1 cellular context compared by ENCODE assay signal in the genomic region with DNA sequence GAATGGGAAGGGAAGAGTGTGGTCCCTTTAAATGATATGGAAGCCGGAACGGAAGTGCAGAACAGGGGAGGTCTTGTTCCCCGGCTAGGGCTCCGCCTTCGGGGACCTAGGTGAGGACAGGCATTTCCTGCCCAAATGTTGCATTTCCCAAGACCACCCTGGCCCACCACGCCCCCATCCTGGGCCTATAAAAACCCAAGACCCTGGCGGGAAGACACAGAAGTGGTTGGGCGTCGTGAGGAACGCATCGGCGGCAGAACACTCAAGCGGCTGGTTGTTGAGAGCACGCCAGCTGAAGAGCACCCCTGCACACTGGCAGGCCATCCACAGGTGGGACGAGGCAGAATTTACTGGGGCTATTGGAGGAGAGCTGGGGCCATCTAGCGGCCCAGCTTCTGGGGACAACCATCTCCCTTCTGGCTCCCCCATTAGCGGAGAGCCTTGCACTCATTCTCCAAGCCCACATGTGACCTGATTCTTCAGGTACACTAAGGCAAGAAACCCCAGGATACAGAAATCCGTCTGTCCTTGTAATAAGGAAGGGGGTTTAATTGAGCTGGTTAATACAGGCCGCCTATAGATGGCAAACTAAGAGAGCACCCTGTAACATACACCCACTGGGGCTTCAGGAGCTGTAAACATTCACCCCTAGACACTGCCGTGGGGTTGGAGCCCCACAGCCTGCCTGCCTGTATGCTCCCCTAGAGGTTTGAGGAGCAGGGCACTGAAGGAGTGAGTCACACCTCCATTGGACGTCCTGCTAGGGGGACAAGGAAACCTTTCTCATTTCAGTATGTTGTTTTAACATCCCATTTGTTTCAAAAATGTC.
TF ChIP-seq lines count a peak whose summit lies in the region.

No MANE protein-coding gene starts in this region.

TF ChIP-seq in K562, 482 proteins besides CTCF, POLR2A, EP300 and RAD21 (continued from another document and continues in another):
- TF ChIP-seq POLR2AphosphoS5 (IDR thresholded peaks at IDR 0.05; ENCODE audit: control insufficient read depth, insufficient read depth, low read depth, low read length) (peak; percentile 92), CREB1 (IDR thresholded peaks at IDR 0.05) (no peak), CREB1 (CRISPR knock-in tag; IDR thresholded peaks at IDR 0.05) (0 out of 2 replicates have a peak, but pooled peaks have one; percentile 18), ID3 (CRISPR knock-in tag; IDR thresholded peaks at IDR 0.05) (no peak), ID3 (tag; IDR thresholded peaks at IDR 0.05) (peak; percentile 49; the same call in 1 of the 2 replicates), CREM (IDR thresholded peaks at IDR 0.05; ENCODE audit: low read depth) (peak; percentile 36; the same call in 1 of the 2 replicates), SP1 (CRISPR knock-in tag; IDR thresholded peaks at IDR 0.05) (peak; percentile 54; the same call in 1 of the 2 replicates), MAZ (CRISPR knock-in tag; conservative IDR thresholded peaks at IDR 0.05 in 1 of 2, IDR thresholded peaks at IDR 0.05 in 1 of 2) (peak; percentile 54 to 73), ATF7 (IDR thresholded peaks at IDR 0.05) (peak; percentile 43; the same call in 1 of the 2 replicates), C11orf30 (IDR thresholded peaks at IDR 0.05; ENCODE audit: low read depth) (no peak), MITF (IDR thresholded peaks at IDR 0.05) (peak; percentile 31; the same call in 1 of the 2 replicates), CTCFL (IDR thresholded peaks at IDR 0.05; ENCODE audit: borderline replicate concordance, insufficient read depth, low read depth, low read length, poor library complexity, severe bottlenecking) (peak; percentile 15), ZNF124 (CRISPR knock-in tag; IDR thresholded peaks at IDR 0.05) (no peak), IRF9 (tag; IDR thresholded peaks at IDR 0.05) (no peak), ATF4 (CRISPR knock-in tag; IDR thresholded peaks at IDR 0.05) (0 out of 2 replicates have a peak, but pooled peaks have one; percentile 11), CBFA2T3 (IDR thresholded peaks at IDR 0.05) (peak; percentile 14; the same call in 1 of the 2 replicates), L3MBTL2 (IDR thresholded peaks at IDR 0.05) (peak; percentile 94), DPF2 (IDR thresholded peaks at IDR 0.05) (0 out of 2 replicates have a peak, but pooled peaks have one; percentile 23), ZFX (CRISPR knock-in tag; IDR thresholded peaks at IDR 0.05) (peak; percentile 38; the same call in 1 of the 2 replicates)
- TF ChIP-seq, protein P1, sequence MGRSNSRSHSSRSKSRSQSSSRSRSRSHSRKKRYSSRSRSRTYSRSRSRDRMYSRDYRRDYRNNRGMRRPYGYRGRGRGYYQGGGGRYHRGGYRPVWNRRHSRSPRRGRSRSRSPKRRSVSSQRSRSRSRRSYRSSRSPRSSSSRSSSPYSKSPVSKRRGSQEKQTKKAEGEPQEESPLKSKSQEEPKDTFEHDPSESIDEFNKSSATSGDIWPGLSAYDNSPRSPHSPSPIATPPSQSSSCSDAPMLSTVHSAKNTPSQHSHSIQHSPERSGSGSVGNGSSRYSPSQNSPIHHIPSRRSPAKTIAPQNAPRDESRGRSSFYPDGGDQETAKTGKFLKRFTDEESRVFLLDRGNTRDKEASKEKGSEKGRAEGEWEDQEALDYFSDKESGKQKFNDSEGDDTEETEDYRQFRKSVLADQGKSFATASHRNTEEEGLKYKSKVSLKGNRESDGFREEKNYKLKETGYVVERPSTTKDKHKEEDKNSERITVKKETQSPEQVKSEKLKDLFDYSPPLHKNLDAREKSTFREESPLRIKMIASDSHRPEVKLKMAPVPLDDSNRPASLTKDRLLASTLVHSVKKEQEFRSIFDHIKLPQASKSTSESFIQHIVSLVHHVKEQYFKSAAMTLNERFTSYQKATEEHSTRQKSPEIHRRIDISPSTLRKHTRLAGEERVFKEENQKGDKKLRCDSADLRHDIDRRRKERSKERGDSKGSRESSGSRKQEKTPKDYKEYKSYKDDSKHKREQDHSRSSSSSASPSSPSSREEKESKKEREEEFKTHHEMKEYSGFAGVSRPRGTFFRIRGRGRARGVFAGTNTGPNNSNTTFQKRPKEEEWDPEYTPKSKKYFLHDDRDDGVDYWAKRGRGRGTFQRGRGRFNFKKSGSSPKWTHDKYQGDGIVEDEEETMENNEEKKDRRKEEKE (IDR thresholded peaks at IDR 0.05; ENCODE audit: borderline replicate concordance in 1 of 2, control insufficient read depth in 1 of 2, low read depth in 2 of 2, low read length in 1 of 2), result 0 out of 4 replicates have a peak, but pooled peaks of 1 of the 2 experiments have one; percentile 24
- TF ChIP-seq, protein P2, sequence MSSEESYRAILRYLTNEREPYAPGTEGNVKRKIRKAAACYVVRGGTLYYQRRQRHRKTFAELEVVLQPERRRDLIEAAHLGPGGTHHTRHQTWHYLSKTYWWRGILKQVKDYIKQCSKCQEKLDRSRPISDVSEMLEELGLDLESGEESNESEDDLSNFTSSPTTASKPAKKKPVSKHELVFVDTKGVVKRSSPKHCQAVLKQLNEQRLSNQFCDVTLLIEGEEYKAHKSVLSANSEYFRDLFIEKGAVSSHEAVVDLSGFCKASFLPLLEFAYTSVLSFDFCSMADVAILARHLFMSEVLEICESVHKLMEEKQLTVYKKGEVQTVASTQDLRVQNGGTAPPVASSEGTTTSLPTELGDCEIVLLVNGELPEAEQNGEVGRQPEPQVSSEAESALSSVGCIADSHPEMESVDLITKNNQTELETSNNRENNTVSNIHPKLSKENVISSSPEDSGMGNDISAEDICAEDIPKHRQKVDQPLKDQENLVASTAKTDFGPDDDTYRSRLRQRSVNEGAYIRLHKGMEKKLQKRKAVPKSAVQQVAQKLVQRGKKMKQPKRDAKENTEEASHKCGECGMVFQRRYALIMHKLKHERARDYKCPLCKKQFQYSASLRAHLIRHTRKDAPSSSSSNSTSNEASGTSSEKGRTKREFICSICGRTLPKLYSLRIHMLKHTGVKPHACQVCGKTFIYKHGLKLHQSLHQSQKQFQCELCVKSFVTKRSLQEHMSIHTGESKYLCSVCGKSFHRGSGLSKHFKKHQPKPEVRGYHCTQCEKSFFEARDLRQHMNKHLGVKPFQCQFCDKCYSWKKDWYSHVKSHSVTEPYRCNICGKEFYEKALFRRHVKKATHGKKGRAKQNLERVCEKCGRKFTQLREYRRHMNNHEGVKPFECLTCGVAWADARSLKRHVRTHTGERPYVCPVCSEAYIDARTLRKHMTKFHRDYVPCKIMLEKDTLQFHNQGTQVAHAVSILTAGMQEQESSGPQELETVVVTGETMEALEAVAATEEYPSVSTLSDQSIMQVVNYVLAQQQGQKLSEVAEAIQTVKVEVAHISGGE (CRISPR knock-in tag; IDR thresholded peaks at IDR 0.05), result peak in 1 of 3 experiments; percentile 84; a peak in 2 of 6 replicates
- TF ChIP-seq, protein P3, sequence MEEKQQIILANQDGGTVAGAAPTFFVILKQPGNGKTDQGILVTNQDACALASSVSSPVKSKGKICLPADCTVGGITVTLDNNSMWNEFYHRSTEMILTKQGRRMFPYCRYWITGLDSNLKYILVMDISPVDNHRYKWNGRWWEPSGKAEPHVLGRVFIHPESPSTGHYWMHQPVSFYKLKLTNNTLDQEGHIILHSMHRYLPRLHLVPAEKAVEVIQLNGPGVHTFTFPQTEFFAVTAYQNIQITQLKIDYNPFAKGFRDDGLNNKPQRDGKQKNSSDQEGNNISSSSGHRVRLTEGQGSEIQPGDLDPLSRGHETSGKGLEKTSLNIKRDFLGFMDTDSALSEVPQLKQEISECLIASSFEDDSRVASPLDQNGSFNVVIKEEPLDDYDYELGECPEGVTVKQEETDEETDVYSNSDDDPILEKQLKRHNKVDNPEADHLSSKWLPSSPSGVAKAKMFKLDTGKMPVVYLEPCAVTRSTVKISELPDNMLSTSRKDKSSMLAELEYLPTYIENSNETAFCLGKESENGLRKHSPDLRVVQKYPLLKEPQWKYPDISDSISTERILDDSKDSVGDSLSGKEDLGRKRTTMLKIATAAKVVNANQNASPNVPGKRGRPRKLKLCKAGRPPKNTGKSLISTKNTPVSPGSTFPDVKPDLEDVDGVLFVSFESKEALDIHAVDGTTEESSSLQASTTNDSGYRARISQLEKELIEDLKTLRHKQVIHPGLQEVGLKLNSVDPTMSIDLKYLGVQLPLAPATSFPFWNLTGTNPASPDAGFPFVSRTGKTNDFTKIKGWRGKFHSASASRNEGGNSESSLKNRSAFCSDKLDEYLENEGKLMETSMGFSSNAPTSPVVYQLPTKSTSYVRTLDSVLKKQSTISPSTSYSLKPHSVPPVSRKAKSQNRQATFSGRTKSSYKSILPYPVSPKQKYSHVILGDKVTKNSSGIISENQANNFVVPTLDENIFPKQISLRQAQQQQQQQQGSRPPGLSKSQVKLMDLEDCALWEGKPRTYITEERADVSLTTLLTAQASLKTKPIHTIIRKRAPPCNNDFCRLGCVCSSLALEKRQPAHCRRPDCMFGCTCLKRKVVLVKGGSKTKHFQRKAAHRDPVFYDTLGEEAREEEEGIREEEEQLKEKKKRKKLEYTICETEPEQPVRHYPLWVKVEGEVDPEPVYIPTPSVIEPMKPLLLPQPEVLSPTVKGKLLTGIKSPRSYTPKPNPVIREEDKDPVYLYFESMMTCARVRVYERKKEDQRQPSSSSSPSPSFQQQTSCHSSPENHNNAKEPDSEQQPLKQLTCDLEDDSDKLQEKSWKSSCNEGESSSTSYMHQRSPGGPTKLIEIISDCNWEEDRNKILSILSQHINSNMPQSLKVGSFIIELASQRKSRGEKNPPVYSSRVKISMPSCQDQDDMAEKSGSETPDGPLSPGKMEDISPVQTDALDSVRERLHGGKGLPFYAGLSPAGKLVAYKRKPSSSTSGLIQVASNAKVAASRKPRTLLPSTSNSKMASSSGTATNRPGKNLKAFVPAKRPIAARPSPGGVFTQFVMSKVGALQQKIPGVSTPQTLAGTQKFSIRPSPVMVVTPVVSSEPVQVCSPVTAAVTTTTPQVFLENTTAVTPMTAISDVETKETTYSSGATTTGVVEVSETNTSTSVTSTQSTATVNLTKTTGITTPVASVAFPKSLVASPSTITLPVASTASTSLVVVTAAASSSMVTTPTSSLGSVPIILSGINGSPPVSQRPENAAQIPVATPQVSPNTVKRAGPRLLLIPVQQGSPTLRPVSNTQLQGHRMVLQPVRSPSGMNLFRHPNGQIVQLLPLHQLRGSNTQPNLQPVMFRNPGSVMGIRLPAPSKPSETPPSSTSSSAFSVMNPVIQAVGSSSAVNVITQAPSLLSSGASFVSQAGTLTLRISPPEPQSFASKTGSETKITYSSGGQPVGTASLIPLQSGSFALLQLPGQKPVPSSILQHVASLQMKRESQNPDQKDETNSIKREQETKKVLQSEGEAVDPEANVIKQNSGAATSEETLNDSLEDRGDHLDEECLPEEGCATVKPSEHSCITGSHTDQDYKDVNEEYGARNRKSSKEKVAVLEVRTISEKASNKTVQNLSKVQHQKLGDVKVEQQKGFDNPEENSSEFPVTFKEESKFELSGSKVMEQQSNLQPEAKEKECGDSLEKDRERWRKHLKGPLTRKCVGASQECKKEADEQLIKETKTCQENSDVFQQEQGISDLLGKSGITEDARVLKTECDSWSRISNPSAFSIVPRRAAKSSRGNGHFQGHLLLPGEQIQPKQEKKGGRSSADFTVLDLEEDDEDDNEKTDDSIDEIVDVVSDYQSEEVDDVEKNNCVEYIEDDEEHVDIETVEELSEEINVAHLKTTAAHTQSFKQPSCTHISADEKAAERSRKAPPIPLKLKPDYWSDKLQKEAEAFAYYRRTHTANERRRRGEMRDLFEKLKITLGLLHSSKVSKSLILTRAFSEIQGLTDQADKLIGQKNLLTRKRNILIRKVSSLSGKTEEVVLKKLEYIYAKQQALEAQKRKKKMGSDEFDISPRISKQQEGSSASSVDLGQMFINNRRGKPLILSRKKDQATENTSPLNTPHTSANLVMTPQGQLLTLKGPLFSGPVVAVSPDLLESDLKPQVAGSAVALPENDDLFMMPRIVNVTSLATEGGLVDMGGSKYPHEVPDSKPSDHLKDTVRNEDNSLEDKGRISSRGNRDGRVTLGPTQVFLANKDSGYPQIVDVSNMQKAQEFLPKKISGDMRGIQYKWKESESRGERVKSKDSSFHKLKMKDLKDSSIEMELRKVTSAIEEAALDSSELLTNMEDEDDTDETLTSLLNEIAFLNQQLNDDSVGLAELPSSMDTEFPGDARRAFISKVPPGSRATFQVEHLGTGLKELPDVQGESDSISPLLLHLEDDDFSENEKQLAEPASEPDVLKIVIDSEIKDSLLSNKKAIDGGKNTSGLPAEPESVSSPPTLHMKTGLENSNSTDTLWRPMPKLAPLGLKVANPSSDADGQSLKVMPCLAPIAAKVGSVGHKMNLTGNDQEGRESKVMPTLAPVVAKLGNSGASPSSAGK (IDR thresholded peaks at IDR 0.05), result peak; percentile 93
